ENCODE assay signal across 8 cellular contexts in the genomic region with DNA sequence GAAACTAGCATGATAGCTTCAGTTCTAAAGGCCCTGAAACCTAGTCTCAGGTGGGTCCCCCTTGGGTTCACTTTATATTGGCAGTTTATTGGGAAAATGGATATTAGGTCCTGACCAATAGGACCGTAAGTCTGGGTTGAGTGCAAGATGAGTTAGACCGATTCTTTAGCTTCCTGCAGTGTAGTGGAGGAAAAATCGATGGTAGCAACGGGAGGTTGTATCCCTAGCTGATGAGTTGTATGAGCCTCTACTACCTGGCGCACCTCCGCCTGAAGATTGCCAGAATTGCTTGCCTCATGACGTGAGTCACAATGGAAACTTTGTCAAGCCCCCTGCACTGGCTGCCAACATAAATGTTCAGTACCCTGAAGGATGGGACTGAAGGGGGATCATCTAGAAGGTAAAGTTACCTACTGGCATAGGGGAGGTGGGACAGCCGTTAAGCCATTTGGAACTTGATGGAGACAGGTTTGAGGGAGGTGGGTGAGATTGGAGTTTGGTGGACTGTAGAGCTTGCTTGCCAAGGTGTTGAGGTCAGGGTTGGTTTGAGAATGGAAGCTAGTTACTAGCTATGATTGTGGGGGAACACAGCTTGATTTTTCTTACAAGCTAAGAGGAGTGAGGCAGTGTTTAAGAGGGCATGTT. TPM values are rescaled to one million over a fixed set of nuclear protein-coding genes. Genes with fewer than 3 reads are reported as not detected.
DNase-seq lines count a peak whose midpoint lies in the region; ATAC-seq and TF ChIP-seq lines count a peak whose summit lies in the region.

No MANE protein-coding gene starts in this region.

- DNase-seq in T-helper 2 cell treated with Interferon-gamma antibody and Interleukin-4, amounts not matched to agents 5 μg/mL and 100 μg/mL, for 36 hours (ENCODE audit: low spot score), result no peak
- DNase-seq in effector CD8-positive, alpha-beta T cell (lab: John Stamatoyannopoulos, UW), result peak; percentile 8
- DNase-seq in retinal pigment epithelial cell (ENCODE audit: low read depth), result no peak
- no peak for DNase-seq in NCI-H748 treated with DMSO at 0.1 percent for 48 hours (lab: John Stamatoyannopoulos, UW)
- DNase-seq in omental fat pad (ENCODE audit: low spot score), result no peak

- peaks cover 3% of the 10 kb centered on the region for H3K27me3 Mint-ChIP-seq in T-helper 2 cell treated with Interferon-gamma antibody and Interleukin-4, amounts not matched to agents 5 μg/mL and 100 μg/mL, for 36 hours (ENCODE audit: low read depth)

- in situ Hi-C loops in GM18951 (cut with MboI; ENCODE audit: low sequenced_read_pairs, unreplicated experiment), result loop anchor here (10.0 kb wide), 1 partner anchor 95 kb away; no protein-coding TSS in a partner anchor

- H3K9me3 Mint-ChIP-seq in T-helper 2 cell treated with Interferon-gamma antibody and Interleukin-4, amounts not matched to agents 5 μg/mL and 100 μg/mL, for 36 hours, result no peaks in the 10 kb centered on the region

- TF ChIP-seq CTCF in retinal pigment epithelial cell (conservative IDR thresholded peaks at IDR 0.05; ENCODE audit: low read depth, low read length) (no peak), omental fat pad (IDR thresholded peaks at IDR 0.05) (no peak)

- peak overlapping the region; percentile 95 for H3K27ac Mint-ChIP-seq in T-helper 2 cell treated with Interferon-gamma antibody and Interleukin-4, amounts not matched to agents 5 μg/mL and 100 μg/mL, for 36 hours

- peak; percentile 48 for TF ChIP-seq POLR2A in GM18951 (IDR thresholded peaks at IDR 0.05; ENCODE audit: extremely low read depth, insufficient read depth, insufficient read length)

- ATAC-seq in GM18858 (IDR thresholded peaks at IDR 0.05; ENCODE audit: unreplicated experiment), result no peak
- no peak for ATAC-seq in GM19328 (IDR thresholded peaks at IDR 0.05; ENCODE audit: unreplicated experiment)
- ATAC-seq in omental fat pad (ENCODE audit: low FRiP score), result no peak

- H3K4me1 Mint-ChIP-seq in T-helper 2 cell treated with Interferon-gamma antibody and Interleukin-4, amounts not matched to agents 5 μg/mL and 100 μg/mL, for 36 hours (ENCODE audit: low read depth), result peaks cover 39% of the 10 kb centered on the region

- H3K4me3 ChIP-seq in retinal pigment epithelial cell (ENCODE audit: low read length), result peak overlapping the region; percentile 81

- peak overlapping the region; percentile 98 for H3K4me3 Mint-ChIP-seq in T-helper 2 cell treated with Interferon-gamma antibody and Interleukin-4, amounts not matched to agents 5 μg/mL and 100 μg/mL, for 36 hours

- H3K36me3 Mint-ChIP-seq in T-helper 2 cell treated with Interferon-gamma antibody and Interleukin-4, amounts not matched to agents 5 μg/mL and 100 μg/mL, for 36 hours (ENCODE audit: low read depth), result peaks cover 77% of the 10 kb centered on the region

RNA-seq across cellular contexts. Expression of a gene that starts 4.0 kb away (rescaled TPM):
- 10 to 100 TPM; 15.3 to 32.9 (median 22.1) TPM for total RNA-seq in omental fat pad

RNA-seq across cellular contexts. Expression of a gene that starts 43.1 kb away (rescaled TPM):
- 10 to 100 TPM; 14.8 to 26.8 (median 21.9) TPM for total RNA-seq in omental fat pad
